Comparison of ENCODE assay signal across 9 cellular contexts in genomic region chrX:154123241-154124219, GRCh38. TPM values are rescaled to one million over a fixed set of nuclear protein-coding genes. Genes with fewer than 3 reads are reported as not detected.
DNase-seq lines count a peak whose midpoint lies in the region; ATAC-seq, FAIRE-seq and TF ChIP-seq lines count a peak whose summit lies in the region.
"Had no signal": no experiment of that assay in that cellular context is flagged by ENCODE, and none has a peak within 500 bp of the region (broad histone marks: within the 10 kb centered on the region; RNA-seq: fewer than 3 reads in every experiment).

No MANE protein-coding gene starts in this region.

- peak; percentile 76 for DNase-seq in A172 (ENCODE audit: low spot score)
- DNase-seq in H54 (ENCODE audit: insufficient read length, low spot score) = peak; percentile 16
- peak; percentile 51 for DNase-seq in UCSD-AML1 (lab: John Stamatoyannopoulos, UW; ENCODE audit: unreplicated experiment)
- DNase-seq in left cardiac atrium = peak; percentile 55
- DNase-seq in NCI-H2081 (lab: John Stamatoyannopoulos, UW) = no peak
- no peak for DNase-seq in RKO (ENCODE audit: low spot score)
- DNase-seq in NCI-H446 (lab: John Stamatoyannopoulos, UW) = no peak
- DNase-seq: DMS153 had no signal

- intact Hi-C loops in left cardiac atrium (cut with DNase I) = no loop called here

- no peak for FAIRE-seq in H54 (lab: Jason Lieb, UNC)

- TF ChIP-seq POLR2A in H54 (IDR thresholded peaks at IDR 0.05; ENCODE audit: low read depth, low read length) = no peak

- ATAC-seq in left cardiac atrium (peak; percentile 58 to 65), GM21825 (IDR thresholded peaks at IDR 0.05; ENCODE audit: unreplicated experiment) (no peak)

RNA-seq across cellular contexts. Expression of gene OPN1LW, which starts 20.5 kb away (rescaled TPM):
- not detected in 2 replicates for total RNA-seq in A172 (2014; rRNA removed; shearing (Covaris generic))
- not detected for total RNA-seq in left cardiac atrium

RNA-seq across cellular contexts. Expression of gene MECP2, which starts 26.0 kb away (rescaled TPM):
- 35.1 and 48.3 TPM in 2 replicates for total RNA-seq in A172 (2014; rRNA removed; shearing (Covaris generic))
- total RNA-seq in left cardiac atrium = 10 to 100 TPM; 35.4 to 42.4 TPM

RNA-seq across cellular contexts. Expression of gene OPN1MW, which starts 58.9 kb away (rescaled TPM):
- total RNA-seq in A172 (2014; rRNA removed; shearing (Covaris generic)) = not detected in 2 replicates
- total RNA-seq in left cardiac atrium = not detected

Comparison
In these comparisons a context has a peak if more than half of its experiments do, and no peak if none do; other contexts are left out.
1. DNase-seq: peak in A172 (single experiment), H54 (single experiment), UCSD-AML1 (single experiment) and left cardiac atrium (single experiment); none in NCI-H2081 (0 of 2), RKO (single experiment) and NCI-H446 (0 of 2).